Comparison of ENCODE assay signal across 21 cellular contexts in genomic region chr4:25949994-25950393, GRCh38.
"Had no signal": no experiment of that assay in that cellular context is flagged by ENCODE, and none has a peak within 500 bp of the region (broad histone marks: within the 10 kb centered on the region; RNA-seq: fewer than 3 reads in every experiment).

No MANE protein-coding gene starts in this region.

- H3K27ac Mint-ChIP-seq: dendritic cell treated with granulocyte-macrophage colony-stimulating factor and Interleukin-4, amounts not matched to agents 40 ng/mL and 50 ng/mL, for 4 days; memory B cell; naive B cell; stimulated activated memory B cell treated with anti-CD40 and anti-IgM and Interleukin-4, amounts not matched to agents 10 μg/mL and 1 μg/mL and 100 μg/mL, for 72 hours; type B pancreatic cell had no signal

- H3K36me3 ChIP-seq: colonic mucosa, esophagus squamous epithelium, prostate gland, right atrium auricular region, spleen, tibial artery had no signal

- H3K4me1 ChIP-seq: colonic mucosa, prostate gland, testis, tibial artery had no signal

- H3K27ac ChIP-seq: colonic mucosa, esophagus squamous epithelium, prostate gland, right atrium auricular region, skin epidermis, spleen, testis, tibial artery had no signal

- H3K9me3 ChIP-seq: colonic mucosa, esophagus squamous epithelium, prostate gland, right atrium auricular region, spleen, testis, tibial artery had no signal

- FAIRE-seq: keratinocyte had no signal

- H3K4me3 ChIP-seq: colonic mucosa, esophagus squamous epithelium, lung, prostate gland, right atrium auricular region, skin epidermis, spleen, testis, tibial artery had no signal

- H3K36me3 Mint-ChIP-seq: stimulated activated memory B cell treated with anti-CD40 and anti-IgM and Interleukin-4, amounts not matched to agents 10 μg/mL and 1 μg/mL and 100 μg/mL, for 72 hours; type B pancreatic cell had no signal

- H3K9me3 Mint-ChIP-seq: central memory CD8-positive, alpha-beta T cell; dendritic cell treated with granulocyte-macrophage colony-stimulating factor and Interleukin-4, amounts not matched to agents 40 ng/mL and 50 ng/mL, for 4 days; memory B cell; stimulated activated memory B cell treated with anti-CD40 and anti-IgM and Interleukin-4, amounts not matched to agents 10 μg/mL and 1 μg/mL and 100 μg/mL, for 72 hours; type B pancreatic cell had no signal

- ATAC-seq: stimulated activated memory B cell treated with anti-CD40 and anti-IgM and Interleukin-4, amounts not matched to agents 10 μg/mL and 1 μg/mL and 100 μg/mL, for 72 hours; stimulated activated naive CD8-positive, alpha-beta T cell treated with anti-CD3 and anti-CD28 coated beads, Interleukin-15, Interleukin-2, amounts not matched to agents 100 U/mL and 50 U/mL, for 24 hours had no signal

- H3K4me1 Mint-ChIP-seq: naive B cell; stimulated activated memory B cell treated with anti-CD40 and anti-IgM and Interleukin-4, amounts not matched to agents 10 μg/mL and 1 μg/mL and 100 μg/mL, for 72 hours had no signal

- DNase-seq: colonic mucosa; effector CD8-positive, alpha-beta T cell; esophagus squamous epithelium; foreskin melanocyte; naive B cell; spleen; stimulated activated CD4-positive, alpha-beta T cell treated with anti-CD3 and anti-CD28 coated beads, Interleukin-4, amount 100 ng/mL, for 4 hours; stimulated activated naive CD8-positive, alpha-beta T cell treated with anti-CD3 and anti-CD28 coated beads, Interleukin-15, Interleukin-2, amounts not matched to agents 100 U/mL and 50 U/mL, for 24 hours; substantia nigra; testis; tibial artery had no signal

- H3K4me3 Mint-ChIP-seq: central memory CD8-positive, alpha-beta T cell; dendritic cell treated with granulocyte-macrophage colony-stimulating factor and Interleukin-4, amounts not matched to agents 40 ng/mL and 50 ng/mL, for 4 days; memory B cell; naive B cell; stimulated activated memory B cell treated with anti-CD40 and anti-IgM and Interleukin-4, amounts not matched to agents 10 μg/mL and 1 μg/mL and 100 μg/mL, for 72 hours; type B pancreatic cell had no signal

- H3K27me3 ChIP-seq: colonic mucosa, right atrium auricular region, testis had no signal
